In genomic region chr1:31031330-31032143, GRCh38 we compare ENCODE assay signal across 23 cellular contexts. TPM values are rescaled to one million over a fixed set of nuclear protein-coding genes. Genes with fewer than 3 reads are reported as not detected.
A peak's percentile ranks its signal among the peaks of the same experiment; 100 is the strongest.
DNase-seq lines count a peak whose midpoint lies in the region; ATAC-seq and TF ChIP-seq lines count a peak whose summit lies in the region.
"Had no signal": no experiment of that assay in that cellular context is flagged by ENCODE, and none has a peak within 500 bp of the region (broad histone marks: within the 10 kb centered on the region; RNA-seq: fewer than 3 reads in every experiment).

No MANE protein-coding gene starts in this region.

- no peak overlapping the region for H3K4me3 Mint-ChIP-seq in activated CD4-positive, alpha-beta memory T cell treated with anti-CD3 and anti-CD28 coated beads for 36 hours
- no peak overlapping the region for H3K4me3 Mint-ChIP-seq in activated CD4-positive, alpha-beta memory T cell treated with anti-CD3 and anti-CD28 coated beads, Interleukin-2, amount 10 ng/mL, durations not matched to agents 7 days and 5 days
- H3K4me3 Mint-ChIP-seq in Calu3 (ENCODE audit: low read depth, unreplicated experiment): no peak overlapping the region
- H3K4me3 Mint-ChIP-seq in activated naive CD8-positive, alpha-beta T cell treated with anti-CD3 and anti-CD28 coated beads, Interleukin-2, amount 50 U/mL, for 24 hours: no peak overlapping the region
- H3K4me3 Mint-ChIP-seq in naive thymus-derived CD4-positive, alpha-beta T cell: peak overlapping the region in 7 of 10 donors; percentile 1 to 39 (median 26)
- H3K4me3 Mint-ChIP-seq: activated T-helper 17 cell treated with anti-CD3 and anti-CD28 coated beads, Interleukin-2, amount 50 U/mL, for 72 hours had no signal

- intact Hi-C loops in activated CD4-positive, alpha-beta memory T cell treated with anti-CD3 and anti-CD28 coated beads for 36 hours (cut with micrococcal nuclease): no loop called here
- intact Hi-C loops in Calu3 (cut with micrococcal nuclease; ENCODE audit: unreplicated experiment) (no loop called here), mucosa of descending colon (cut with DNase I, micrococcal nuclease) (no loop called here)
- intact Hi-C loops in naive thymus-derived CD4-positive, alpha-beta T cell (cut with micrococcal nuclease): no loop called here

- peaks cover 8 to 21% of the 10 kb centered on the region in 2 donors for H3K4me1 ChIP-seq in naive thymus-derived CD4-positive, alpha-beta T cell (ENCODE audit: control insufficient read depth in 2 of 2, insufficient read depth in 2 of 2, low read length in 2 of 2)
- H3K4me1 ChIP-seq in mucosa of descending colon (ENCODE audit: low read depth): peaks cover 12% of the 10 kb centered on the region

- no peaks in the 10 kb centered on the region for H3K9me3 ChIP-seq in naive thymus-derived CD4-positive, alpha-beta T cell (ENCODE audit: control insufficient read depth in 2 of 3, low read length in 3 of 3)
- no peaks in the 10 kb centered on the region for H3K9me3 ChIP-seq in mucosa of descending colon
- H3K9me3 ChIP-seq: A549, heart left ventricle, tibial nerve had no signal

- CTCF ChIA-PET in activated CD4-positive, alpha-beta memory T cell treated with anti-CD3 and anti-CD28 coated beads for 36 hours (lab: Charles Lee): interaction anchor here (0.7 kb wide), 1 partner anchor 20 kb away, joined by 4 read pairs; no protein-coding TSS in a partner anchor
- CTCF ChIA-PET in activated CD4-positive, alpha-beta memory T cell treated with anti-CD3 and anti-CD28 coated beads, Interleukin-2, amount 10 ng/mL, durations not matched to agents 7 days and 5 days (lab: Charles Lee): interaction anchor here (0.6 kb wide), 1 partner anchor 21 kb away, joined by 3 read pairs; no protein-coding TSS in a partner anchor
- CTCF ChIA-PET in Calu3 (lab: Charles Lee): interaction anchor here (0.5 to 0.6 kb wide), 2 partner anchors 76 to 525 kb away, joined by 3 to 5 read pairs; no protein-coding TSS in a partner anchor
- CTCF ChIA-PET in naive thymus-derived CD4-positive, alpha-beta T cell (lab: Charles Lee): no interaction called here

- ATAC-seq in activated naive CD8-positive, alpha-beta T cell treated with anti-CD3 and anti-CD28 coated beads, Interleukin-2, amount 50 U/mL, for 24 hours: no peak
- no peak for ATAC-seq in naive thymus-derived CD4-positive, alpha-beta T cell
- no peak for ATAC-seq in mucosa of descending colon
- ATAC-seq: A549; activated T-helper 17 cell treated with anti-CD3 and anti-CD28 coated beads, Interleukin-2, amount 50 U/mL, for 72 hours; heart left ventricle had no signal

- peaks cover 70% of the 10 kb centered on the region for H3K4me1 Mint-ChIP-seq in activated CD4-positive, alpha-beta memory T cell treated with anti-CD3 and anti-CD28 coated beads for 36 hours (ENCODE audit: low read depth)
- H3K4me1 Mint-ChIP-seq in activated CD4-positive, alpha-beta memory T cell treated with anti-CD3 and anti-CD28 coated beads, Interleukin-2, amount 10 ng/mL, durations not matched to agents 7 days and 5 days: peaks cover 42% of the 10 kb centered on the region
- H3K4me1 Mint-ChIP-seq in Calu3 (ENCODE audit: low read depth, unreplicated experiment): peaks cover 52% of the 10 kb centered on the region
- H3K4me1 Mint-ChIP-seq in activated naive CD8-positive, alpha-beta T cell treated with anti-CD3 and anti-CD28 coated beads, Interleukin-2, amount 50 U/mL, for 24 hours: peaks cover 85% of the 10 kb centered on the region
- H3K4me1 Mint-ChIP-seq in naive thymus-derived CD4-positive, alpha-beta T cell: peaks cover 41 to 98% (median 71%) of the 10 kb centered on the region in 7 donors

- no peak overlapping the region for H3K27ac ChIP-seq in naive thymus-derived CD4-positive, alpha-beta T cell (ENCODE audit: low read depth, low read length)
- H3K27ac ChIP-seq: A549, C4-2B, GM23248, heart left ventricle, tibial nerve had no signal

- no peaks in the 10 kb centered on the region for H3K27me3 Mint-ChIP-seq in activated CD4-positive, alpha-beta memory T cell treated with anti-CD3 and anti-CD28 coated beads for 36 hours
- H3K27me3 Mint-ChIP-seq in activated CD4-positive, alpha-beta memory T cell treated with anti-CD3 and anti-CD28 coated beads, Interleukin-2, amount 10 ng/mL, durations not matched to agents 7 days and 5 days: no peaks in the 10 kb centered on the region
- H3K27me3 Mint-ChIP-seq in Calu3 (ENCODE audit: unreplicated experiment): no peaks in the 10 kb centered on the region
- no peaks in the 10 kb centered on the region for H3K27me3 Mint-ChIP-seq in activated naive CD8-positive, alpha-beta T cell treated with anti-CD3 and anti-CD28 coated beads, Interleukin-2, amount 50 U/mL, for 24 hours
- no peaks in the 10 kb centered on the region for H3K27me3 Mint-ChIP-seq in naive thymus-derived CD4-positive, alpha-beta T cell
- H3K27me3 Mint-ChIP-seq: activated T-helper 17 cell treated with anti-CD3 and anti-CD28 coated beads, Interleukin-2, amount 50 U/mL, for 72 hours had no signal

- H3K9me3 Mint-ChIP-seq in activated CD4-positive, alpha-beta memory T cell treated with anti-CD3 and anti-CD28 coated beads for 36 hours: no peaks in the 10 kb centered on the region
- no peaks in the 10 kb centered on the region for H3K9me3 Mint-ChIP-seq in activated CD4-positive, alpha-beta memory T cell treated with anti-CD3 and anti-CD28 coated beads, Interleukin-2, amount 10 ng/mL, durations not matched to agents 7 days and 5 days
- H3K9me3 Mint-ChIP-seq in Calu3 (ENCODE audit: low read depth, unreplicated experiment): no peaks in the 10 kb centered on the region
- no peaks in the 10 kb centered on the region for H3K9me3 Mint-ChIP-seq in activated naive CD8-positive, alpha-beta T cell treated with anti-CD3 and anti-CD28 coated beads, Interleukin-2, amount 50 U/mL, for 24 hours
- H3K9me3 Mint-ChIP-seq in naive thymus-derived CD4-positive, alpha-beta T cell: peaks cover 0 to 1% (median 0%) of the 10 kb centered on the region in 11 donors
- H3K9me3 Mint-ChIP-seq: activated T-helper 17 cell treated with anti-CD3 and anti-CD28 coated beads, Interleukin-2, amount 50 U/mL, for 72 hours had no signal

- DNase-seq in activated CD4-positive, alpha-beta memory T cell treated with anti-CD3 and anti-CD28 coated beads for 36 hours: no peak
- no peak for DNase-seq in activated CD4-positive, alpha-beta memory T cell treated with anti-CD3 and anti-CD28 coated beads, Interleukin-2, amount 10 ng/mL, durations not matched to agents 7 days and 5 days
- DNase-seq in Calu3 (no peak), mucosa of descending colon (no peak), inferior parietal cortex (ENCODE audit: extremely low spot score) (no peak), A172 (ENCODE audit: low spot score) (no peak)
- no peak for DNase-seq in activated naive CD8-positive, alpha-beta T cell treated with anti-CD3 and anti-CD28 coated beads, Interleukin-2, amount 50 U/mL, for 24 hours
- DNase-seq in naive thymus-derived CD4-positive, alpha-beta T cell: no peak
- DNase-seq: amniotic stem cell; central memory CD4-positive, alpha-beta T cell; DMS79 treated with DMSO at 0.1 percent for 48 hours; effector memory CD4-positive, alpha-beta T cell; GM23248; heart left ventricle; kidney glomerular epithelial cell; MV-4-11; NCI-H2029 treated with DMSO at 0.1 percent for 48 hours; stimulated activated naive CD4-positive, alpha-beta T cell; SW 1271 had no signal

- no peak overlapping the region for H3K4me3 ChIP-seq in naive thymus-derived CD4-positive, alpha-beta T cell (ENCODE audit: low read length)
- no peak overlapping the region for H3K4me3 ChIP-seq in mucosa of descending colon
- H3K4me3 ChIP-seq: A549, GM23248, heart left ventricle, tibial nerve had no signal

- H3K36me3 ChIP-seq in naive thymus-derived CD4-positive, alpha-beta T cell (ENCODE audit: control insufficient read depth in 2 of 3, insufficient read depth in 3 of 3, low read length in 3 of 3): peaks cover 0 to 7% (median 4%) of the 10 kb centered on the region in 3 experiments
- H3K36me3 ChIP-seq in mucosa of descending colon (ENCODE audit: low read depth): no peaks in the 10 kb centered on the region

- no TSS peak for BruUV-seq in Calu3 (replicated peaks; lab: Mats Ljungman, UMichigan)

- no peaks in the 10 kb centered on the region for H3K27me3 ChIP-seq in naive thymus-derived CD4-positive, alpha-beta T cell (ENCODE audit: control insufficient read depth in 2 of 2, insufficient read depth in 2 of 2, low read length in 2 of 2)
- H3K27me3 ChIP-seq: heart left ventricle, tibial nerve had no signal

- H3K36me3 Mint-ChIP-seq in activated CD4-positive, alpha-beta memory T cell treated with anti-CD3 and anti-CD28 coated beads for 36 hours: peaks cover 26% of the 10 kb centered on the region
- peaks cover 32% of the 10 kb centered on the region for H3K36me3 Mint-ChIP-seq in activated CD4-positive, alpha-beta memory T cell treated with anti-CD3 and anti-CD28 coated beads, Interleukin-2, amount 10 ng/mL, durations not matched to agents 7 days and 5 days (ENCODE audit: low read depth)
- peaks cover 60% of the 10 kb centered on the region for H3K36me3 Mint-ChIP-seq in Calu3 (ENCODE audit: insufficient read depth, unreplicated experiment)
- peaks cover 45% of the 10 kb centered on the region for H3K36me3 Mint-ChIP-seq in activated naive CD8-positive, alpha-beta T cell treated with anti-CD3 and anti-CD28 coated beads, Interleukin-2, amount 50 U/mL, for 24 hours (ENCODE audit: low read depth)
- H3K36me3 Mint-ChIP-seq in naive thymus-derived CD4-positive, alpha-beta T cell: peaks cover 0 to 31% (median 18%) of the 10 kb centered on the region in 5 donors

- no peak for TF ChIP-seq CTCF in Calu3 (IDR thresholded peaks at IDR 0.05; ENCODE audit: unreplicated experiment)
- no peak for TF ChIP-seq CTCF in mucosa of descending colon (IDR thresholded peaks at IDR 0.05)

- POLR2A ChIA-PET in activated CD4-positive, alpha-beta memory T cell treated with anti-CD3 and anti-CD28 coated beads for 36 hours (lab: Charles Lee): no interaction called here
- POLR2A ChIA-PET in activated CD4-positive, alpha-beta memory T cell treated with anti-CD3 and anti-CD28 coated beads, Interleukin-2, amount 10 ng/mL, durations not matched to agents 7 days and 5 days (lab: Charles Lee): no interaction called here
- POLR2A ChIA-PET in naive thymus-derived CD4-positive, alpha-beta T cell (lab: Charles Lee): no interaction called here

- H3K27ac Mint-ChIP-seq in activated CD4-positive, alpha-beta memory T cell treated with anti-CD3 and anti-CD28 coated beads for 36 hours: peak overlapping the region; percentile 1
- no peak overlapping the region for H3K27ac Mint-ChIP-seq in activated CD4-positive, alpha-beta memory T cell treated with anti-CD3 and anti-CD28 coated beads, Interleukin-2, amount 10 ng/mL, durations not matched to agents 7 days and 5 days
- peak overlapping the region; percentile 4 for H3K27ac Mint-ChIP-seq in Calu3 (ENCODE audit: unreplicated experiment)
- peak overlapping the region; percentile 50 for H3K27ac Mint-ChIP-seq in activated naive CD8-positive, alpha-beta T cell treated with anti-CD3 and anti-CD28 coated beads, Interleukin-2, amount 50 U/mL, for 24 hours
- peak overlapping the region in 7 of 9 donors; percentile 8 to 68 (median 38) for H3K27ac Mint-ChIP-seq in naive thymus-derived CD4-positive, alpha-beta T cell
- H3K27ac Mint-ChIP-seq: activated T-helper 17 cell treated with anti-CD3 and anti-CD28 coated beads, Interleukin-2, amount 50 U/mL, for 72 hours had no signal

RNA-seq across cellular contexts. Expression of gene PUM1, which starts 34.0 kb away (rescaled TPM):
- 10 to 100 TPM; 77.8 to 80.5 TPM for total RNA-seq in activated CD4-positive, alpha-beta memory T cell treated with anti-CD3 and anti-CD28 coated beads for 36 hours
- total RNA-seq in activated CD4-positive, alpha-beta memory T cell treated with anti-CD3 and anti-CD28 coated beads, Interleukin-2, amount 10 ng/mL, durations not matched to agents 7 days and 5 days: 10 to 100 TPM; 86.8 to 87.4 TPM
- total RNA-seq in Calu3 (2022): 161 and 163 TPM in 2 replicates
- total RNA-seq in naive thymus-derived CD4-positive, alpha-beta T cell: 100 to 1,000 TPM; 114 to 226 (median 174) TPM
- polyA plus RNA-seq in naive thymus-derived CD4-positive, alpha-beta T cell: 100 to 1,000 TPM; 123 to 146 TPM
- 100 to 1,000 TPM; 116 to 135 (median 127) TPM for total RNA-seq in mucosa of descending colon
- 25.7 and 30.4 TPM in 2 replicates for total RNA-seq in A172 (2014; rRNA removed; shearing (Covaris generic))

Comparison
In these comparisons a context has a peak if more than half of its experiments do, and no peak if none do; other contexts are left out.
1. H3K4me3 Mint-ChIP-seq: peak in naive thymus-derived CD4-positive, alpha-beta T cell (7 of 10); none in activated CD4-positive, alpha-beta memory T cell treated with anti-CD3 and anti-CD28 coated beads for 36 hours (single experiment), activated CD4-positive, alpha-beta memory T cell treated with anti-CD3 and anti-CD28 coated beads, Interleukin-2, amount 10 ng/mL, durations not matched to agents 7 days and 5 days (single experiment), Calu3 (single experiment) and activated naive CD8-positive, alpha-beta T cell treated with anti-CD3 and anti-CD28 coated beads, Interleukin-2, amount 50 U/mL, for 24 hours (single experiment).